In genomic region chr7:100464791-100465190, GRCh38 we compare ENCODE assay signal across 16 cellular contexts. TPM values are rescaled to one million over a fixed set of nuclear protein-coding genes. Genes with fewer than 3 reads are reported as not detected.
DNase-seq lines count a peak whose midpoint lies in the region; ATAC-seq and TF ChIP-seq lines count a peak whose summit lies in the region.
"Had no signal": no experiment of that assay in that cellular context is flagged by ENCODE, and none has a peak within 500 bp of the region (broad histone marks: within the 10 kb centered on the region; RNA-seq: fewer than 3 reads in every experiment).

No MANE protein-coding gene starts in this region.

- no peak for ATAC-seq in central memory CD8-positive, alpha-beta T cell (replicated peaks; ENCODE audit: extremely low read depth, poor library complexity, severe bottlenecking)
- ATAC-seq in HG02884 (IDR thresholded peaks at IDR 0.05; ENCODE audit: unreplicated experiment): no peak
- ATAC-seq: GM23338 had no signal

- H3K27me3 Mint-ChIP-seq in HFFc6 (ENCODE audit: insufficient read depth): peaks cover 1% of the 10 kb centered on the region; the same call in 1 of the 2 replicates
- H3K27me3 Mint-ChIP-seq in central memory CD8-positive, alpha-beta T cell: no peaks in the 10 kb centered on the region
- H3K27me3 Mint-ChIP-seq: CD8-positive, alpha-beta memory T cell had no signal

- peaks cover 17% of the 10 kb centered on the region; the same call in 1 of the 2 replicates for H3K36me3 Mint-ChIP-seq in HFFc6 (ENCODE audit: low read depth)
- peaks cover 25% of the 10 kb centered on the region for H3K36me3 Mint-ChIP-seq in central memory CD8-positive, alpha-beta T cell (ENCODE audit: insufficient read depth)

- H3K9me3 ChIP-seq in BLaER1: no peaks in the 10 kb centered on the region

- H3K4me1 Mint-ChIP-seq in HFFc6 (ENCODE audit: low read depth): peaks cover 24% of the 10 kb centered on the region
- peaks cover 5% of the 10 kb centered on the region for H3K4me1 Mint-ChIP-seq in central memory CD8-positive, alpha-beta T cell

- no peak for TF ChIP-seq CTCF in HFFc6 (IDR thresholded peaks at IDR 0.05)

- peak overlapping the region; percentile 45; the same call in 1 of the 2 replicates for H3K9ac ChIP-seq in BLaER1

- H3K4me3 Mint-ChIP-seq in HFFc6: no peak overlapping the region
- no peak overlapping the region for H3K4me3 Mint-ChIP-seq in central memory CD8-positive, alpha-beta T cell
- H3K4me3 Mint-ChIP-seq: CD8-positive, alpha-beta memory T cell had no signal

- 0 out of 2 replicates have a peak overlapping the region, but pooled peaks have one; percentile 43 for H3K27ac ChIP-seq in BLaER1
- H3K27ac ChIP-seq: SK-N-MC had no signal

- H3K27me3 ChIP-seq in BLaER1: no peaks in the 10 kb centered on the region

- DNase-seq in HFFc6 (no peak), NCI-H128 (lab: John Stamatoyannopoulos, UW; ENCODE audit: unreplicated experiment) (no peak), DMS114 treated with DMSO at 0.1 percent for 48 hours (lab: John Stamatoyannopoulos, UW; ENCODE audit: unreplicated experiment) (no peak)
- no peak for DNase-seq in central memory CD8-positive, alpha-beta T cell (ENCODE audit: low spot score in 2 of 2)
- DNase-seq: C1 segment of cervical spinal cord; CD8-positive, alpha-beta memory T cell; KBM-7; NCI-H1105 treated with DMSO at 0.1 percent for 48 hours; NCI-H1694 treated with DMSO at 0.1 percent for 48 hours; NCI-H774; OCI-M1; SHP77 had no signal

- no peak overlapping the region for H3K4me3 ChIP-seq in BLaER1
- H3K4me3 ChIP-seq: GM23338, SK-N-MC had no signal

- peaks cover 88% of the 10 kb centered on the region for H3K36me3 ChIP-seq in BLaER1

- peak overlapping the region; percentile 50; the same call in 1 of the 2 replicates for H3K4me2 ChIP-seq in BLaER1
- H3K4me2 ChIP-seq: GM23338 had no signal

- peak overlapping the region; percentile 45; the same call in 1 of the 2 replicates for H3K27ac Mint-ChIP-seq in HFFc6
- H3K27ac Mint-ChIP-seq in central memory CD8-positive, alpha-beta T cell (ENCODE audit: low read depth): peak overlapping the region; percentile 63
- H3K27ac Mint-ChIP-seq: GM23338 had no signal

- no peaks in the 10 kb centered on the region for H3K9me3 Mint-ChIP-seq in HFFc6
- H3K9me3 Mint-ChIP-seq in central memory CD8-positive, alpha-beta T cell: no peaks in the 10 kb centered on the region
- H3K9me3 Mint-ChIP-seq: CD8-positive, alpha-beta memory T cell; GM23338 had no signal

- H3K4me1 ChIP-seq in BLaER1: peaks cover 50% of the 10 kb centered on the region

- H4K20me1 ChIP-seq in BLaER1: peaks cover 50% of the 10 kb centered on the region

RNA-seq across cellular contexts. Expression of gene SPACDR, which starts 0.7 kb away (rescaled TPM):
- 1 to 10 TPM in 3 of 6 experiments, under 1 TPM in 3; 0.66 to 1.6 (median 1.0) TPM for total RNA-seq in HFFc6 (2021; fragmentation: NEBNext Ultra II Directional; extraction: Animal tissue kit (Norgen Biotek cat#: 25700))

RNA-seq across cellular contexts. Expression of gene TSC22D4, which starts 14.2 kb away (rescaled TPM):
- total RNA-seq in HFFc6 (2021; fragmentation: NEBNext Ultra II Directional; extraction: Animal tissue kit (Norgen Biotek cat#: 25700)): 10 to 100 TPM; 50.6 to 54.5 (median 51.7) TPM

RNA-seq across cellular contexts. Expression of gene NYAP1, which starts 18.9 kb away (rescaled TPM):
- under 1 TPM; 0.50 to 0.99 (median 0.86) TPM for total RNA-seq in HFFc6 (2021; fragmentation: NEBNext Ultra II Directional; extraction: Animal tissue kit (Norgen Biotek cat#: 25700))

RNA-seq across cellular contexts. Expression of gene PPP1R35, which starts 28.5 kb away (rescaled TPM):
- total RNA-seq in HFFc6 (2021; fragmentation: NEBNext Ultra II Directional; extraction: Animal tissue kit (Norgen Biotek cat#: 25700)): 10 to 100 TPM; 22.9 to 33.6 (median 26.5) TPM

RNA-seq across cellular contexts. Expression of gene MEPCE, which starts 35.2 kb away (rescaled TPM):
- total RNA-seq in HFFc6 (2021; fragmentation: NEBNext Ultra II Directional; extraction: Animal tissue kit (Norgen Biotek cat#: 25700)): 10 to 100 TPM; 38.7 to 42.9 (median 41.2) TPM
